In genomic region chr12:53097564-53098353, GRCh38 we compare ENCODE assay signal across 8 cellular contexts. TPM values are rescaled to one million over a fixed set of nuclear protein-coding genes. Genes with fewer than 3 reads are reported as not detected.
A peak's percentile ranks its signal among the peaks of the same experiment; 100 is the strongest.
DNase-seq lines count a peak whose midpoint lies in the region; ATAC-seq, FAIRE-seq and TF ChIP-seq lines count a peak whose summit lies in the region.

Gene IGFBP6, plus strand, starts transcription at chr12:53097667. Its CDS starts 51 bp downstream, at chr12:53097718.

- H3K9me2 ChIP-seq in MM.1S (replicated peaks; ENCODE audit: insufficient read depth, low read length) = no peaks in the 10 kb centered on the region

- no peaks in the 10 kb centered on the region for H4K20me1 ChIP-seq in MM.1S (ENCODE audit: insufficient read depth, low read length)

- H3K9ac ChIP-seq in MM.1S (ENCODE audit: low read length) = peak within 1 kb of the TSS; percentile 39; the same call in 1 of the 2 replicates

- no peak for TF ChIP-seq CTCF in MM.1S (IDR thresholded peaks at IDR 0.05; ENCODE audit: low read length)

- H2AFZ ChIP-seq in MM.1S (ENCODE audit: low read length) = peak within 1 kb of the TSS; percentile 99

- H3K4me1 ChIP-seq in MM.1S (ENCODE audit: low read length) = peaks cover 22% of the 10 kb centered on the region

- H3F3A ChIP-seq in MM.1S (ENCODE audit: insufficient read depth, low read length) = peaks cover 10% of the 10 kb centered on the region

- no peak within 1 kb of the TSS for H3K27ac ChIP-seq in MM.1S (ENCODE audit: low read length)

- peak within 1 kb of the TSS; percentile 100 for H3K4me2 ChIP-seq in MM.1S (ENCODE audit: low read depth, low read length)

- no peaks in the 10 kb centered on the region for H3K79me2 ChIP-seq in MM.1S (ENCODE audit: low read length)

- DNase-seq in GM18507 (ENCODE audit: extremely low spot score, insufficient read length, low read depth) (no peak), MM.1S (peak; percentile 69), cerebellar cortex (ENCODE audit: low spot score) (peak; percentile 52), left colon (peak; percentile 42 to 75), SW 1271 (lab: John Stamatoyannopoulos, UW) (no peak)
- peak; percentile 28 to 42 (median 38) for DNase-seq in activated CD4-positive, CD25-positive, alpha-beta regulatory T cell (lab: John Stamatoyannopoulos, UW)
- DNase-seq in stimulated activated CD4-positive, alpha-beta T cell treated with anti-CD3 and anti-CD28 coated beads, Interleukin-2, amount 100 ng/mL, for 24 hours = peak; percentile 61 to 76

- H3K27me3 ChIP-seq in MM.1S (replicated peaks; ENCODE audit: insufficient read depth, low read length) = 0 out of 2 replicates have a peak, but pooled peaks cover 7% of the 10 kb centered on the region

- H3K4me3 ChIP-seq in MM.1S (ENCODE audit: low read length) = peak within 1 kb of the TSS; percentile 77

- FAIRE-seq in GM18507 (lab: Jason Lieb, UNC) = peak; percentile 35

- no peaks in the 10 kb centered on the region for H3K36me3 ChIP-seq in MM.1S (replicated peaks; ENCODE audit: insufficient read depth, low read length)

- no peaks in the 10 kb centered on the region for H3K9me3 ChIP-seq in MM.1S (replicated peaks; ENCODE audit: insufficient read depth, low read length)

- intact Hi-C loops in left colon (cut with DNase I, micrococcal nuclease) = loop anchor here in 1 of 2 donors (5.0 kb wide), 1 partner anchor 35 kb away; no protein-coding TSS in a partner anchor

- peak; percentile 74 for ATAC-seq in left colon
- no peak for ATAC-seq in HG03045 (IDR thresholded peaks at IDR 0.05; ENCODE audit: unreplicated experiment)

RNA-seq across cellular contexts. Expression of gene IGFBP6, which starts in this region (rescaled TPM):
- 10 to 100 TPM; 16.9 to 24.5 TPM for total RNA-seq in left colon

Comparison
In these comparisons a context has a peak if more than half of its experiments do, and no peak if none do; other contexts are left out.
1. DNase-seq: peak in MM.1S (single experiment), activated CD4-positive, CD25-positive, alpha-beta regulatory T cell (4 of 4), cerebellar cortex (single experiment), left colon (2 of 2) and stimulated activated CD4-positive, alpha-beta T cell treated with anti-CD3 and anti-CD28 coated beads, Interleukin-2, amount 100 ng/mL, for 24 hours (2 of 2); none in GM18507 (single experiment) and SW 1271 (0 of 2).